ENCODE assay signal across 16 cellular contexts in genomic region chr4:141081921-141082381, GRCh38. TPM values are rescaled to one million over a fixed set of nuclear protein-coding genes. Genes with fewer than 3 reads are reported as not detected.
A peak's percentile ranks its signal among the peaks of the same experiment; 100 is the strongest.
DNase-seq lines count a peak whose midpoint lies in the region; ATAC-seq and TF ChIP-seq lines count a peak whose summit lies in the region.
"Had no signal": no experiment of that assay in that cellular context is flagged by ENCODE, and none has a peak within 500 bp of the region (broad histone marks: within the 10 kb centered on the region; RNA-seq: fewer than 3 reads in every experiment).

No MANE protein-coding gene starts in this region.

- POLR2A ChIA-PET in PC-3 (lab: Charles Lee; ENCODE audit: unreplicated experiment): no interaction called here
- POLR2A ChIA-PET in activated CD4-positive, alpha-beta T cell treated with anti-CD3 and anti-CD28 coated beads, Interleukin-2, amount 10 ng/mL, durations not matched to agents 7 days and 5 days (lab: Charles Lee): no interaction called here

- H3K9me3 Mint-ChIP-seq in activated CD4-positive, alpha-beta T cell treated with anti-CD3 and anti-CD28 coated beads, Interleukin-2, amount 10 ng/mL, durations not matched to agents 7 days and 5 days: no peaks in the 10 kb centered on the region
- H3K9me3 Mint-ChIP-seq: stimulated activated naive B cell treated with anti-CD40 and anti-IgM and Interleukin-4, amounts not matched to agents 10 μg/mL and 1 μg/mL and 100 μg/mL, for 72 hours had no signal

- H3K9me2 ChIP-seq in PC-3 (replicated peaks; ENCODE audit: low read length) (no peaks in the 10 kb centered on the region), hepatocyte (replicated peaks; ENCODE audit: insufficient read depth) (no peaks in the 10 kb centered on the region)

- CTCF ChIA-PET in PC-3 (lab: Charles Lee): no interaction called here
- CTCF ChIA-PET in activated CD4-positive, alpha-beta T cell treated with anti-CD3 and anti-CD28 coated beads, Interleukin-2, amount 10 ng/mL, durations not matched to agents 7 days and 5 days (lab: Charles Lee): interaction anchor here (0.5 kb wide), 1 partner anchor 21 kb away, joined by 3 read pairs; no protein-coding TSS in a partner anchor

- no peaks in the 10 kb centered on the region for H3K79me2 ChIP-seq in PC-3 (ENCODE audit: low read length)
- H3K79me2 ChIP-seq in hepatocyte: no peaks in the 10 kb centered on the region

- H3K27ac Mint-ChIP-seq in activated CD4-positive, alpha-beta T cell treated with anti-CD3 and anti-CD28 coated beads, Interleukin-2, amount 10 ng/mL, durations not matched to agents 7 days and 5 days: no peak overlapping the region
- H3K27ac Mint-ChIP-seq: stimulated activated naive B cell treated with anti-CD40 and anti-IgM and Interleukin-4, amounts not matched to agents 10 μg/mL and 1 μg/mL and 100 μg/mL, for 72 hours had no signal

- H3K27ac ChIP-seq in PC-3 (ENCODE audit: low read length) (no peak overlapping the region), hepatocyte (peak overlapping the region; percentile 66), tibial artery (no peak overlapping the region), thyroid gland (no peak overlapping the region)
- H3K27ac ChIP-seq: SJSA1 had no signal

- H3K4me1 ChIP-seq in PC-3 (ENCODE audit: insufficient read depth, low read length) (no peaks in the 10 kb centered on the region), hepatocyte (ENCODE audit: insufficient read depth) (no peaks in the 10 kb centered on the region), tibial artery (peaks cover 0 to 40% (median 8%) of the 10 kb centered on the region in 4 donors), thyroid gland (peaks cover 11 to 13% of the 10 kb centered on the region in 2 donors)
- H3K4me1 ChIP-seq: SJSA1 had no signal

- H3K36me3 ChIP-seq in MG63 (no peaks in the 10 kb centered on the region), PC-3 (ENCODE audit: low read depth, low read length) (no peaks in the 10 kb centered on the region), hepatocyte (replicated peaks; ENCODE audit: insufficient read depth, low read depth) (no peaks in the 10 kb centered on the region), tibial artery (no peaks in the 10 kb centered on the region), thyroid gland (no peaks in the 10 kb centered on the region)
- H3K36me3 ChIP-seq: SJSA1 had no signal

- H3F3A ChIP-seq in PC-3 (ENCODE audit: low read length, unreplicated experiment): no peaks in the 10 kb centered on the region

- H3K27me3 ChIP-seq in MG63: no peaks in the 10 kb centered on the region
- peaks cover 22% of the 10 kb centered on the region; the same call in 1 of the 2 replicates for H3K27me3 ChIP-seq in PC-3 (ENCODE audit: low read length)
- no peaks in the 10 kb centered on the region for H3K27me3 ChIP-seq in hepatocyte
- no peaks in the 10 kb centered on the region for H3K27me3 ChIP-seq in tibial artery
- no peaks in the 10 kb centered on the region for H3K27me3 ChIP-seq in thyroid gland
- H3K27me3 ChIP-seq: SJSA1 had no signal

- no peak overlapping the region for H3K4me3 Mint-ChIP-seq in activated CD4-positive, alpha-beta T cell treated with anti-CD3 and anti-CD28 coated beads, Interleukin-2, amount 10 ng/mL, durations not matched to agents 7 days and 5 days
- H3K4me3 Mint-ChIP-seq: stimulated activated naive B cell treated with anti-CD40 and anti-IgM and Interleukin-4, amounts not matched to agents 10 μg/mL and 1 μg/mL and 100 μg/mL, for 72 hours had no signal

- no peak overlapping the region for H3K9ac ChIP-seq in PC-3 (ENCODE audit: low read length)

- no peaks in the 10 kb centered on the region for H3K36me3 Mint-ChIP-seq in activated CD4-positive, alpha-beta T cell treated with anti-CD3 and anti-CD28 coated beads, Interleukin-2, amount 10 ng/mL, durations not matched to agents 7 days and 5 days (ENCODE audit: low read depth)
- H3K36me3 Mint-ChIP-seq: stimulated activated naive B cell treated with anti-CD40 and anti-IgM and Interleukin-4, amounts not matched to agents 10 μg/mL and 1 μg/mL and 100 μg/mL, for 72 hours had no signal

- TF ChIP-seq POLR2A in thyroid gland (IDR thresholded peaks at IDR 0.05): no peak

- no peak for ATAC-seq in PC-3
- no peak for ATAC-seq in HG03159 (IDR thresholded peaks at IDR 0.05; ENCODE audit: unreplicated experiment)
- no peak for ATAC-seq in Right ventricle myocardium inferior
- ATAC-seq: mucosa of descending colon; right cardiac atrium; stimulated activated naive B cell treated with anti-CD40 and anti-IgM and Interleukin-4, amounts not matched to agents 10 μg/mL and 1 μg/mL and 100 μg/mL, for 72 hours had no signal

- no peak for DNase-seq in MG63
- DNase-seq in PC-3: no peak
- no peak for DNase-seq in hepatocyte (ENCODE audit: low spot score)
- DNase-seq in tibial artery: no peak
- DNase-seq in thyroid gland: no peak
- no peak for DNase-seq in activated CD4-positive, alpha-beta T cell treated with anti-CD3 and anti-CD28 coated beads, Interleukin-2, amount 10 ng/mL, durations not matched to agents 7 days and 5 days
- no peak for DNase-seq in Right ventricle myocardium inferior (ENCODE audit: missing footprints)
- DNase-seq: activated CD8-positive, alpha-beta memory T cell treated with anti-CD3 and anti-CD28 coated beads for 24 hours; activated effector memory CD4-positive, alpha-beta T cell treated with Interleukin-2 at 50 U/mL for 16 hours; GDM1; mucosa of descending colon; NCI-H1694; right cardiac atrium; stimulated activated naive B cell treated with anti-CD40 and anti-IgM and Interleukin-4, amounts not matched to agents 10 μg/mL and 1 μg/mL and 100 μg/mL, for 72 hours had no signal

- H3K4me2 ChIP-seq in PC-3 (ENCODE audit: low read length) (0 out of 2 replicates have a peak overlapping the region, but pooled peaks have one; percentile 5), hepatocyte (peak overlapping the region; percentile 67)

- TF ChIP-seq CTCF in PC-3 (conservative IDR thresholded peaks at IDR 0.05; ENCODE audit: low read depth, low read length): no peak
- no peak for TF ChIP-seq CTCF in hepatocyte (IDR thresholded peaks at IDR 0.05; ENCODE audit: poor library complexity)
- TF ChIP-seq CTCF in tibial artery (IDR thresholded peaks at IDR 0.05): no peak
- TF ChIP-seq CTCF in thyroid gland (IDR thresholded peaks at IDR 0.05): no peak

- BruUV-seq in PC-3 (replicated peaks; lab: Mats Ljungman, UMichigan): no TSS peak

- intact Hi-C loops in PC-3 (cut with micrococcal nuclease) (no loop called here), tibial artery (cut with DNase I; ENCODE audit: low total_unique reads) (no loop called here), thyroid gland (cut with DNase I) (no loop called here), Right ventricle myocardium inferior (cut with DNase I) (no loop called here)

- H4K20me1 ChIP-seq in PC-3 (ENCODE audit: low read length) (no peaks in the 10 kb centered on the region), hepatocyte (ENCODE audit: insufficient read depth, poor library complexity, severe bottlenecking) (no peaks in the 10 kb centered on the region)

- 53% methylated on average over 9 of the region's 9 CpGs for WGBS in hepatocyte (ENCODE audit: low lambda C conversion rate, missing lambda C conversion rate)
- 77 to 89% methylated on average over 9 of the region's 9 CpGs for WGBS in thyroid gland, 2 donors

- peak overlapping the region; percentile 34 for H3K4me3 ChIP-seq in MG63
- no peak overlapping the region for H3K4me3 ChIP-seq in PC-3 (ENCODE audit: low read length)
- H3K4me3 ChIP-seq in hepatocyte: no peak overlapping the region
- H3K4me3 ChIP-seq in tibial artery: peak overlapping the region; percentile 9 to 10
- H3K4me3 ChIP-seq in thyroid gland (replicated peaks in 1 of 3): no peak overlapping the region
- H3K4me3 ChIP-seq: mucosa of descending colon, SJSA1 had no signal

- H3K27me3 Mint-ChIP-seq in activated CD4-positive, alpha-beta T cell treated with anti-CD3 and anti-CD28 coated beads, Interleukin-2, amount 10 ng/mL, durations not matched to agents 7 days and 5 days: no peaks in the 10 kb centered on the region

- no peaks in the 10 kb centered on the region for H3K4me1 Mint-ChIP-seq in activated CD4-positive, alpha-beta T cell treated with anti-CD3 and anti-CD28 coated beads, Interleukin-2, amount 10 ng/mL, durations not matched to agents 7 days and 5 days
- H3K4me1 Mint-ChIP-seq: stimulated activated naive B cell treated with anti-CD40 and anti-IgM and Interleukin-4, amounts not matched to agents 10 μg/mL and 1 μg/mL and 100 μg/mL, for 72 hours had no signal

- no peaks in the 10 kb centered on the region for H3K9me3 ChIP-seq in MG63
- no peaks in the 10 kb centered on the region for H3K9me3 ChIP-seq in PC-3 (ENCODE audit: low read length)
- no peaks in the 10 kb centered on the region for H3K9me3 ChIP-seq in hepatocyte (ENCODE audit: low read depth)
- H3K9me3 ChIP-seq in tibial artery: no peaks in the 10 kb centered on the region
- no peaks in the 10 kb centered on the region for H3K9me3 ChIP-seq in thyroid gland
- H3K9me3 ChIP-seq: mucosa of descending colon, SJSA1 had no signal

- H2AFZ ChIP-seq in PC-3 (ENCODE audit: low read length): peak overlapping the region; percentile 21; the same call in 1 of the 2 replicates
- H2AFZ ChIP-seq in hepatocyte: no peak overlapping the region

RNA-seq across cellular contexts. Expression of gene RNF150, which starts 51.3 kb away (rescaled TPM):
- total RNA-seq in MG63 (2014; rRNA removed; shearing (Covaris generic); ENCODE audit: low replicate concordance): 7.4 and 9.1 TPM in 2 replicates
- total RNA-seq in PC-3 (2014; rRNA removed): 0.55 and 0.58 TPM in 2 replicates
- 8.1 and 9.2 TPM in 2 replicates for total RNA-seq in hepatocyte
- 2.4 and 4.2 TPM in 2 replicates for polyA plus RNA-seq in hepatocyte
- 10 to 100 TPM; 10.2 to 34.5 (median 24.2) TPM for total RNA-seq in thyroid gland
- total RNA-seq in activated CD4-positive, alpha-beta T cell treated with anti-CD3 and anti-CD28 coated beads, Interleukin-2, amount 10 ng/mL, durations not matched to agents 7 days and 5 days: under 1 TPM in 1 of 2 experiments, not detected in 1; 0.02 TPM
- 56.1 TPM for total RNA-seq in Right ventricle myocardium inferior

Comparison
In these comparisons a context has a peak if more than half of its experiments do, and no peak if none do; other contexts are left out.
1. H3K4me3 ChIP-seq: peak in MG63 (single experiment) and tibial artery (2 of 2); none in PC-3 (single experiment), hepatocyte (single experiment) and thyroid gland (0 of 3).